In the genomic region with DNA sequence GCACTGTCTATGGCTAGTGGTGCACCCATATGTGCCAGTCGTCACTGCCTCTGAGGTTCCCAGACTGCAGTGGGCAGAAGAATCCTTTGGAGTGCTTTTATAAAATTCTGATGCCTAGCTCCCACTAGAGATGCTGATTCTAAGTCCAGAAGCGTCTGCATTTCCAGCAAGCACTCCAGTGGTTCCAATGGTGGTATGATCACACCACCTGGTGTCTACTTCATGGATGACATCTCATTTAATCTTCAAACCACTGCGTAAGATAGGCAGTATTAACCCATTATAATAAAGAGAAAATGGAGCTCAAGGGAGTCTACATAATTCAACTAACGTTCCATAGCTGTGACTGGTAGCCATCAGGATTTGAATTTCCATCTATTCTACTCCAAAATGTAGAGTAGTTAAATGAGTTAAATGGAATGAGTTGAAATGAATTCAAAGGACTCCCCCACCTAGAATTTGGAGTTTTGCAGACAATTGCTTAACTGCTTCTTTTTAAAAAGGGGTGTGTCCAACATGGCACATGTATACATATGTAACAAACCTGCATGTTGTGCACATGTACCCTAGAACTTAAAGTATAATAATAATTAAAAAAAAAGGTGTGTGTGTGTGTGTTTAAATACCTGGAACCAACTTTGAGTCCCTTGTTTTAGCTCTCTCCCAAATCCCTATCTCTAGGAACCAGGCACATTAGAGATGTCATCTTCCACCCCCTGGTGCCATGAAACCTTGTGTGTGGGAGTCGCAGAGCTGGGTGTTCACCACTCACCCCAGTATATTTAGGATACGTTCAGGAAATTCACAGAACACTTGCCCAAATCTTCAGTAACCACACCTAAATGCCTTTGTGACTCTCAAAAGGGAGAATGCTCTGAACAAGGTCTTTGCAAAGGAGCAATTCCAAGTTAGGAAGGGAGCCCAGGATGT, we compare ENCODE assay signal across 8 cellular contexts. TPM values are rescaled to one million over a fixed set of nuclear protein-coding genes. Genes with fewer than 3 reads are reported as not detected.
DNase-seq lines count a peak whose midpoint lies in the region; ATAC-seq and TF ChIP-seq lines count a peak whose summit lies in the region.

No MANE protein-coding gene starts in this region.

- H3F3A ChIP-seq in GM23248 (ENCODE audit: insufficient read depth), result no peaks in the 10 kb centered on the region

- no peak overlapping the region for H3K9ac ChIP-seq in GM23248

- DNase-seq in DMS153 (lab: John Stamatoyannopoulos, UW) (peak; percentile 47), GM23248 (peak; percentile 84), NCI-H774 (lab: John Stamatoyannopoulos, UW) (peak; percentile 5), choroid plexus epithelial cell (ENCODE audit: low read depth) (peak; percentile 92), mesothelial cell of epicardium (ENCODE audit: low spot score in 2 of 2, unreplicated experiment in 2 of 2) (no peak), T-helper 9 cell (no peak)

- H3K9me3 ChIP-seq in GM23248 (ENCODE audit: low read depth), result no peaks in the 10 kb centered on the region

- H3K4me2 ChIP-seq in GM23248 (ENCODE audit: unreplicated experiment), result no peak overlapping the region

- no peak overlapping the region for H2AFZ ChIP-seq in GM23248

- peaks cover 16% of the 10 kb centered on the region for H3K27me3 Mint-ChIP-seq in mesothelial cell of epicardium (ENCODE audit: low read depth)

- H4K20me1 ChIP-seq in GM23248 (ENCODE audit: insufficient read depth), result no peaks in the 10 kb centered on the region

- H3K36me3 Mint-ChIP-seq in mesothelial cell of epicardium, result peaks cover 4% of the 10 kb centered on the region

- peaks cover 6% of the 10 kb centered on the region for H3K4me1 Mint-ChIP-seq in mesothelial cell of epicardium

- in situ Hi-C loops in GM23248 (cut with MboI), result no loop called here

- no peaks in the 10 kb centered on the region for H3K4me1 ChIP-seq in GM23248 (ENCODE audit: insufficient read depth)

- no peak for ATAC-seq in GM18520 (IDR thresholded peaks at IDR 0.05; ENCODE audit: unreplicated experiment)
- ATAC-seq in HG03520 (IDR thresholded peaks at IDR 0.05; ENCODE audit: unreplicated experiment), result no peak

- no peak overlapping the region for H3K4me3 Mint-ChIP-seq in mesothelial cell of epicardium

- no peaks in the 10 kb centered on the region for H3K36me3 ChIP-seq in GM23248 (ENCODE audit: low read depth)

- H3K27ac ChIP-seq in GM23248, result no peak overlapping the region

- H3K79me2 ChIP-seq in GM23248 (ENCODE audit: insufficient read depth), result no peaks in the 10 kb centered on the region

- peaks cover 4% of the 10 kb centered on the region for H3K9me3 Mint-ChIP-seq in mesothelial cell of epicardium

- H3K4me3 ChIP-seq in GM23248 (no peak overlapping the region), choroid plexus epithelial cell (ENCODE audit: low read depth, low read length) (no peak overlapping the region)

- H3K27me3 ChIP-seq in GM23248 (replicated peaks; ENCODE audit: insufficient read depth), result no peaks in the 10 kb centered on the region

- TF ChIP-seq CTCF in choroid plexus epithelial cell (conservative IDR thresholded peaks at IDR 0.05; ENCODE audit: low read depth, low read length), result peak; percentile 79
- peak; percentile 28 for TF ChIP-seq CTCF in mesothelial cell of epicardium (IDR thresholded peaks at IDR 0.05; ENCODE audit: unreplicated experiment)

- 25 to 29% methylated on average over 6 of the region's 6 CpGs for WGBS in GM23248 (ENCODE audit: low coverage in 1 of 2, low lambda C conversion rate in 2 of 2, missing lambda C conversion rate in 2 of 2), 2 experiments

- no peaks in the 10 kb centered on the region for H3K9me2 ChIP-seq in GM23248 (ENCODE audit: insufficient read depth)

- no peak overlapping the region for H3K27ac Mint-ChIP-seq in mesothelial cell of epicardium

RNA-seq across cellular contexts. Expression of a gene that starts 14.1 kb away (rescaled TPM):
- total RNA-seq in GM23248 (2014; rRNA removed; shearing (Covaris generic)), result 1.9 and 3.5 TPM in 2 replicates
- 0.46 and 0.93 TPM in 2 replicates for polyA plus RNA-seq in GM23248 (2016; fragmentation: Nextera tagmentation; extraction: Ambion mirVana)
- total RNA-seq in mesothelial cell of epicardium, result 6.1 to 7.4 TPM (median 6.7 TPM) in 3 replicates

RNA-seq across cellular contexts. Expression of a gene that starts 40.6 kb away (rescaled TPM):
- total RNA-seq in GM23248 (2014; rRNA removed; shearing (Covaris generic)), result 8.9 and 9.2 TPM in 2 replicates
- 8.0 and 8.9 TPM in 2 replicates for polyA plus RNA-seq in GM23248 (2016; fragmentation: Nextera tagmentation; extraction: Ambion mirVana)
- total RNA-seq in mesothelial cell of epicardium, result 2.3 to 2.9 TPM (median 2.4 TPM) in 3 replicates

Comparison
In these comparisons a context has a peak if more than half of its experiments do, and no peak if none do; other contexts are left out.
1. DNase-seq: peak in DMS153 (single experiment), GM23248 (single experiment), NCI-H774 (single experiment) and choroid plexus epithelial cell (single experiment); none in mesothelial cell of epicardium (0 of 2) and T-helper 9 cell (single experiment).